24 cellular contexts compared by ENCODE assay signal in genomic region chr17:66142428-66142827, GRCh38. TPM values are rescaled to one million over a fixed set of nuclear protein-coding genes. Genes with fewer than 3 reads are reported as not detected.
DNase-seq lines count a peak whose midpoint lies in the region; ATAC-seq, FAIRE-seq and TF ChIP-seq lines count a peak whose summit lies in the region.
"Had no signal": no experiment of that assay in that cellular context is flagged by ENCODE, and none has a peak within 500 bp of the region (broad histone marks: within the 10 kb centered on the region; RNA-seq: fewer than 3 reads in every experiment).

No MANE protein-coding gene starts in this region.

- TF ChIP-seq CTCF in DOHH2 (IDR thresholded peaks at IDR 0.05; ENCODE audit: low read depth, low read length, poor library complexity, severe bottlenecking) (no peak), OCI-LY7 (conservative IDR thresholded peaks at IDR 0.05; ENCODE audit: low read length) (no peak), SK-N-SH (IDR thresholded peaks at IDR 0.05) (no peak)

- no TSS peak for BruUV-seq in OCI-LY7 (replicated peaks; lab: Mats Ljungman, UMichigan)

- no peak overlapping the region for H3K9ac ChIP-seq in SK-N-SH
- H3K9ac ChIP-seq: BLaER1, GM23248 had no signal

- POLR2A ChIA-PET in OCI-LY7 (lab: Charles Lee) (interaction anchor here (1.4 kb wide), 1 partner anchor 31 kb away, joined by 4 read pairs; no protein-coding TSS in a partner anchor), SK-N-SH (lab: Yijun Ruan, JAX) (no interaction called here)

- H3K36me3 ChIP-seq in DOHH2 (ENCODE audit: control insufficient read depth, low read length) (peaks cover 18% of the 10 kb centered on the region), OCI-LY7 (ENCODE audit: insufficient read depth, low read length) (peaks cover 16% of the 10 kb centered on the region), small intestine (ENCODE audit: control insufficient read depth in 2 of 2, insufficient read depth in 2 of 2, low read length in 2 of 2) (no peaks in the 10 kb centered on the region), SK-N-SH (replicated peaks in 1 of 2; ENCODE audit: control insufficient read depth in 1 of 2, insufficient read depth in 2 of 2, low read length in 1 of 2) (peaks cover 0 to 45% of the 10 kb centered on the region in 2 experiments)
- H3K36me3 ChIP-seq: BLaER1 had no signal

- H3K4me2 ChIP-seq in DOHH2 (ENCODE audit: low read length) (peak overlapping the region; percentile 70), OCI-LY7 (ENCODE audit: low read length) (peak overlapping the region; percentile 51; the same call in 1 of the 2 replicates), SK-N-SH (no peak overlapping the region)
- H3K4me2 ChIP-seq: BLaER1 had no signal

- no peak for TF ChIP-seq EP300 in SK-N-SH (IDR thresholded peaks at IDR 0.05; ENCODE audit: borderline replicate concordance in 1 of 2, low read depth in 1 of 2, low read length in 1 of 2)

- WGBS in small intestine, 3 donors, result 41 to 67% (median 50%) methylated on average over 7 of the region's 7 CpGs
- WGBS in SK-N-SH (ENCODE audit: low lambda C conversion rate), result 90% methylated on average over 7 of the region's 7 CpGs

- ATAC-seq in left colon (peak; percentile 56), GM18498 (IDR thresholded peaks at IDR 0.05; ENCODE audit: unreplicated experiment) (no peak)
- ATAC-seq: CD8-positive, alpha-beta T cell; HCT116 had no signal

- H3F3A ChIP-seq in DOHH2 (ENCODE audit: control insufficient read depth, insufficient read depth) (peaks cover 22% of the 10 kb centered on the region), SK-N-SH (replicated peaks; ENCODE audit: insufficient read depth) (no peaks in the 10 kb centered on the region)

- H2AFZ ChIP-seq in OCI-LY7 (ENCODE audit: low read length) (peak overlapping the region; percentile 12; the same call in 1 of the 2 replicates), SK-N-SH (ENCODE audit: low read depth) (no peak overlapping the region)
- H2AFZ ChIP-seq: GM23248 had no signal

- H3K27me3 ChIP-seq in DOHH2 (ENCODE audit: control insufficient read depth, low read length) (no peaks in the 10 kb centered on the region), small intestine (ENCODE audit: control insufficient read depth in 2 of 2, insufficient read depth in 2 of 2, low read length in 2 of 2) (no peaks in the 10 kb centered on the region), SK-N-SH (ENCODE audit: insufficient read depth) (no peaks in the 10 kb centered on the region)
- H3K27me3 ChIP-seq: BLaER1 had no signal

- peak overlapping the region; percentile 79 for H3K27ac ChIP-seq in DOHH2 (ENCODE audit: low read depth, low read length)
- peak overlapping the region; percentile 4 for H3K27ac ChIP-seq in OCI-LY7 (ENCODE audit: low read depth, low read length, poor library complexity, severe bottlenecking)
- no peak overlapping the region for H3K27ac ChIP-seq in small intestine (ENCODE audit: low read depth in 1 of 2, low read length in 1 of 2)
- H3K27ac ChIP-seq in SK-N-SH (ENCODE audit: low read depth in 2 of 2, low read length in 1 of 2), result no peak overlapping the region
- H3K27ac ChIP-seq: 22Rv1, BLaER1, C4-2B, GM23248 had no signal

- H3K4me3 ChIP-seq in DOHH2 (ENCODE audit: low read length) (peak overlapping the region; percentile 57), OCI-LY7 (ENCODE audit: low read depth, low read length, poor library complexity, severe bottlenecking) (peak overlapping the region; percentile 7), small intestine (ENCODE audit: low read depth in 1 of 2, low read length in 2 of 2) (no peak overlapping the region), SK-N-SH (ENCODE audit: low read depth in 2 of 2, low read length in 1 of 2) (no peak overlapping the region)
- H3K4me3 ChIP-seq: BLaER1, GM23248 had no signal

- CTCF ChIA-PET in OCI-LY7 (lab: Charles Lee; ENCODE audit: unreplicated experiment), result no interaction called here
- CTCF ChIA-PET in SK-N-SH (lab: Yijun Ruan, JAX), result interaction anchor here (0.8 to 2.6 kb wide), 5 partner anchors 9 to 848 kb away, joined by 3 to 7 read pairs (median 4); no protein-coding TSS in a partner anchor

- H3K79me2 ChIP-seq in DOHH2 (ENCODE audit: control insufficient read depth, low read length) (no peaks in the 10 kb centered on the region), OCI-LY7 (ENCODE audit: insufficient read depth, low read depth, low read length) (no peaks in the 10 kb centered on the region), SK-N-SH (ENCODE audit: insufficient read depth) (no peaks in the 10 kb centered on the region)

- H3K9me2 ChIP-seq in DOHH2 (replicated peaks; ENCODE audit: control insufficient read depth, low read length), result no peaks in the 10 kb centered on the region
- no peaks in the 10 kb centered on the region for H3K9me2 ChIP-seq in OCI-LY7 (ENCODE audit: insufficient read depth, low read length)
- H3K9me2 ChIP-seq in SK-N-SH, result no peaks in the 10 kb centered on the region

- no peak for TF ChIP-seq RAD21 in SK-N-SH (IDR thresholded peaks at IDR 0.05; ENCODE audit: low read length)

- intact Hi-C loops in OCI-LY7 (cut with micrococcal nuclease; ENCODE audit: unreplicated experiment) (no loop called here), left colon (cut with DNase I, micrococcal nuclease) (no loop called here)

- H3K4me1 ChIP-seq in DOHH2 (ENCODE audit: control insufficient read depth, low read length) (peaks cover 82% of the 10 kb centered on the region), OCI-LY7 (ENCODE audit: insufficient read depth, low read length, poor library complexity, severe bottlenecking) (peaks cover 63% of the 10 kb centered on the region), small intestine (ENCODE audit: control insufficient read depth in 2 of 2, insufficient read depth in 1 of 2, low read depth in 1 of 2, low read length in 1 of 2) (no peaks in the 10 kb centered on the region), SK-N-SH (ENCODE audit: control insufficient read depth in 1 of 2, insufficient read depth in 2 of 2, low read depth in 1 of 2, low read length in 1 of 2) (no peaks in the 10 kb centered on the region)
- H3K4me1 ChIP-seq: Caco-2 had no signal

- DNase-seq in OCI-LY7 (ENCODE audit: low spot score) (no peak), left colon (no peak), small intestine (peak; percentile 14), NCI-H1436 treated with DMSO at 0.1 percent for 48 hours (lab: John Stamatoyannopoulos, UW) (no peak), SK-N-SH (no peak)
- no peak for DNase-seq in activated effector memory CD4-positive, alpha-beta T cell treated with anti-CD3 and anti-CD28 coated beads, Interleukin-2, amount 50 U/mL, for 16 hours
- DNase-seq: Caco-2; CD4-positive, CD25-positive, alpha-beta regulatory T cell; CD8-positive, alpha-beta T cell; DMS153; DND-41; EL; GDM1; GM23248; H9 had no signal

- FAIRE-seq in small intestine (lab: Jason Lieb, UNC), result no peak
- FAIRE-seq: A204.1, GM12891, H1 had no signal

- no peaks in the 10 kb centered on the region for H4K20me1 ChIP-seq in DOHH2 (ENCODE audit: control insufficient read depth, insufficient read depth, low read depth, low read length)
- no peaks in the 10 kb centered on the region for H4K20me1 ChIP-seq in OCI-LY7 (ENCODE audit: insufficient read depth, low read length)
- H4K20me1 ChIP-seq in SK-N-SH (ENCODE audit: insufficient read depth), result no peaks in the 10 kb centered on the region
- H4K20me1 ChIP-seq: BLaER1 had no signal

- peaks cover 6% of the 10 kb centered on the region; the same call in 1 of the 2 replicates for H3K9me3 ChIP-seq in DOHH2 (ENCODE audit: control insufficient read depth, insufficient read depth, low read length)
- H3K9me3 ChIP-seq in OCI-LY7 (ENCODE audit: low read length), result peaks cover 26% of the 10 kb centered on the region
- no peaks in the 10 kb centered on the region for H3K9me3 ChIP-seq in small intestine (ENCODE audit: control insufficient read depth, low read depth)
- peaks cover 6% of the 10 kb centered on the region; the same call in 1 of the 2 replicates for H3K9me3 ChIP-seq in SK-N-SH

TF ChIP-seq in SK-N-SH, 30 proteins besides CTCF, POLR2A, EP300 and RAD21:
- TF ChIP-seq IRF3 (IDR thresholded peaks at IDR 0.05; ENCODE audit: low read depth, low read length) (no peak), PBX3 (IDR thresholded peaks at IDR 0.05) (no peak), RCOR1 (IDR thresholded peaks at IDR 0.05; ENCODE audit: low read length) (no peak), MAX (IDR thresholded peaks at IDR 0.05; ENCODE audit: low read depth) (no peak), JUND (IDR thresholded peaks at IDR 0.05) (no peak)
TF ChIP-seq in SK-N-SH: peak in this region for 0.

RNA-seq across cellular contexts. Expression of gene CEP112, which starts 49.5 kb away (rescaled TPM):
- 2.7 and 2.9 TPM in 2 replicates for total RNA-seq in OCI-LY7 (2014; rRNA removed; shearing (Covaris generic))
- total RNA-seq in OCI-LY7 (2022) (6.9 and 9.4 TPM in 2 replicates), left colon (1 to 10 TPM; 4.5 to 8.1 TPM)
- polyA plus RNA-seq in small intestine (1 to 10 TPM in 2 of 3 donors, not detected in 1; 3.5 to 3.6 TPM), SK-N-SH (2012; rRNA removed) (7.9 and 10.6 TPM in 2 replicates)
- polyA plus RNA-seq in SK-N-SH (2012; cell fraction: cytosol; rRNA removed), result 13.9 and 18.0 TPM in 2 replicates
- 3.3 and 6.6 TPM in 2 replicates for polyA plus RNA-seq in SK-N-SH (2012; cell fraction: nucleus; rRNA removed)

Comparison
In these comparisons a context has a peak if more than half of its experiments do, and no peak if none do; other contexts are left out.
1. H3K27ac ChIP-seq: peak in DOHH2 (single experiment) and OCI-LY7 (single experiment); none in small intestine (0 of 2) and SK-N-SH (0 of 2).
2. H3K4me3 ChIP-seq: peak in DOHH2 (single experiment) and OCI-LY7 (single experiment); none in small intestine (0 of 2) and SK-N-SH (0 of 2).